In genomic region chr12:34604631-34605509, GRCh38 we compare ENCODE assay signal across 16 cellular contexts.
A peak's percentile ranks its signal among the peaks of the same experiment; 100 is the strongest.
DNase-seq lines count a peak whose midpoint lies in the region; ATAC-seq and TF ChIP-seq lines count a peak whose summit lies in the region.
"Had no signal": no experiment of that assay in that cellular context is flagged by ENCODE, and none has a peak within 500 bp of the region (broad histone marks: within the 10 kb centered on the region; RNA-seq: fewer than 3 reads in every experiment).

No MANE protein-coding gene starts in this region.

- peaks cover 0 to 7% (median 0%) of the 10 kb centered on the region in 4 donors for H3K27me3 ChIP-seq in esophagus muscularis mucosa
- H3K27me3 ChIP-seq: Peyer's patch had no signal

- H3K4me1 Mint-ChIP-seq in natural killer cell: no peaks in the 10 kb centered on the region
- no peaks in the 10 kb centered on the region for H3K4me1 Mint-ChIP-seq in natural killer cell treated with Interleukin-12 subunit alpha and Interleukin-12 subunit beta and Interleukin-15 and Interleukin-18, amount 100 ng/mL, for 72 hours (ENCODE audit: low read depth in 2 of 2)
- no peaks in the 10 kb centered on the region for H3K4me1 Mint-ChIP-seq in activated CD4-positive, alpha-beta memory T cell treated with anti-CD3 and anti-CD28 coated beads, Interleukin-2, amount 10 ng/mL, durations not matched to agents 7 days and 5 days

- ATAC-seq in natural killer cell (no peak), sciatic nerve (no peak)
- no peak for ATAC-seq in natural killer cell treated with Interleukin-12 subunit alpha and Interleukin-12 subunit beta and Interleukin-15 and Interleukin-18, amount 100 ng/mL, for 72 hours

- TF ChIP-seq EP300 in esophagus muscularis mucosa (IDR thresholded peaks at IDR 0.05): no peak

- TF ChIP-seq POLR2A in esophagus muscularis mucosa (IDR thresholded peaks at IDR 0.05; ENCODE audit: low read depth): no peak

- TF ChIP-seq CTCF in natural killer cell (IDR thresholded peaks at IDR 0.05) (no peak), esophagus muscularis mucosa (IDR thresholded peaks at IDR 0.05) (no peak)

- no peaks in the 10 kb centered on the region for H3K4me1 ChIP-seq in esophagus muscularis mucosa
- H3K4me1 ChIP-seq: Peyer's patch had no signal

- peaks cover 2 to 23% of the 10 kb centered on the region in 2 donors for H3K9me3 Mint-ChIP-seq in natural killer cell
- H3K9me3 Mint-ChIP-seq in natural killer cell treated with Interleukin-12 subunit alpha and Interleukin-12 subunit beta and Interleukin-15 and Interleukin-18, amount 100 ng/mL, for 72 hours: peaks cover 16% of the 10 kb centered on the region
- peaks cover 30% of the 10 kb centered on the region for H3K9me3 Mint-ChIP-seq in activated CD4-positive, alpha-beta memory T cell treated with anti-CD3 and anti-CD28 coated beads, Interleukin-2, amount 10 ng/mL, durations not matched to agents 7 days and 5 days

- no peaks in the 10 kb centered on the region for H3K36me3 ChIP-seq in esophagus muscularis mucosa
- H3K36me3 ChIP-seq: Peyer's patch had no signal

- H3K9me3 ChIP-seq in esophagus muscularis mucosa: peaks cover 0 to 85% (median 69%) of the 10 kb centered on the region in 4 donors

- CTCF ChIA-PET in activated CD4-positive, alpha-beta memory T cell treated with anti-CD3 and anti-CD28 coated beads, Interleukin-2, amount 10 ng/mL, durations not matched to agents 7 days and 5 days (lab: Charles Lee): no interaction called here

- 68% methylated on average over 37 of the region's 37 CpGs for WGBS in esophagus muscularis mucosa

- POLR2A ChIA-PET in activated CD4-positive, alpha-beta memory T cell treated with anti-CD3 and anti-CD28 coated beads, Interleukin-2, amount 10 ng/mL, durations not matched to agents 7 days and 5 days (lab: Charles Lee): no interaction called here

- DNase-seq in natural killer cell (peak; percentile 11), esophagus muscularis mucosa (ENCODE audit: extremely low spot score) (peak; percentile 47), sciatic nerve (ENCODE audit: low spot score) (peak; percentile 21), UCSD-AML1 (lab: John Stamatoyannopoulos, UW; ENCODE audit: unreplicated experiment) (no peak), HUDEP-2 (lab: John Stamatoyannopoulos, UW; ENCODE audit: unreplicated experiment in 76 of 76) (no peak)
- DNase-seq in natural killer cell treated with Interleukin-12 subunit alpha and Interleukin-12 subunit beta and Interleukin-15 and Interleukin-18, amount 100 ng/mL, for 72 hours (ENCODE audit: low spot score): no peak
- DNase-seq in activated CD4-positive, alpha-beta memory T cell treated with anti-CD3 and anti-CD28 coated beads, Interleukin-2, amount 10 ng/mL, durations not matched to agents 7 days and 5 days: no peak
- no peak for DNase-seq in activated naive CD4-positive, alpha-beta T cell treated with Interleukin-2 at 50 U/mL for 16 hours
- DNase-seq: DND-41, NCI-H1105 treated with DMSO at 0.1 percent for 48 hours, NCI-H187, NCI-H226, NCI-H524 treated with DMSO at 0.1 percent for 48 hours, SHP77 treated with DMSO at 0.1 percent for 48 hours had no signal

- peaks cover 12% of the 10 kb centered on the region for H3K36me3 Mint-ChIP-seq in natural killer cell
- H3K36me3 Mint-ChIP-seq in natural killer cell treated with Interleukin-12 subunit alpha and Interleukin-12 subunit beta and Interleukin-15 and Interleukin-18, amount 100 ng/mL, for 72 hours: peaks cover 12% of the 10 kb centered on the region
- H3K36me3 Mint-ChIP-seq in activated CD4-positive, alpha-beta memory T cell treated with anti-CD3 and anti-CD28 coated beads, Interleukin-2, amount 10 ng/mL, durations not matched to agents 7 days and 5 days (ENCODE audit: low read depth): no peaks in the 10 kb centered on the region

- H3K27ac Mint-ChIP-seq in natural killer cell: no peak overlapping the region
- H3K27ac Mint-ChIP-seq in natural killer cell treated with Interleukin-12 subunit alpha and Interleukin-12 subunit beta and Interleukin-15 and Interleukin-18, amount 100 ng/mL, for 72 hours: no peak overlapping the region
- no peak overlapping the region for H3K27ac Mint-ChIP-seq in activated CD4-positive, alpha-beta memory T cell treated with anti-CD3 and anti-CD28 coated beads, Interleukin-2, amount 10 ng/mL, durations not matched to agents 7 days and 5 days

- H3K4me3 Mint-ChIP-seq in natural killer cell: no peak overlapping the region
- H3K4me3 Mint-ChIP-seq in natural killer cell treated with Interleukin-12 subunit alpha and Interleukin-12 subunit beta and Interleukin-15 and Interleukin-18, amount 100 ng/mL, for 72 hours: no peak overlapping the region
- no peak overlapping the region for H3K4me3 Mint-ChIP-seq in activated CD4-positive, alpha-beta memory T cell treated with anti-CD3 and anti-CD28 coated beads, Interleukin-2, amount 10 ng/mL, durations not matched to agents 7 days and 5 days

- intact Hi-C loops in natural killer cell (cut with micrococcal nuclease) (no loop called here), esophagus muscularis mucosa (cut with DNase I) (no loop called here), sciatic nerve (cut with DNase I) (no loop called here)

- no peak overlapping the region for H3K4me3 ChIP-seq in esophagus muscularis mucosa
- H3K4me3 ChIP-seq: Peyer's patch had no signal

- no peaks in the 10 kb centered on the region for H3K27me3 Mint-ChIP-seq in natural killer cell (ENCODE audit: low read depth in 2 of 2)
- no peaks in the 10 kb centered on the region for H3K27me3 Mint-ChIP-seq in natural killer cell treated with Interleukin-12 subunit alpha and Interleukin-12 subunit beta and Interleukin-15 and Interleukin-18, amount 100 ng/mL, for 72 hours
- no peaks in the 10 kb centered on the region for H3K27me3 Mint-ChIP-seq in activated CD4-positive, alpha-beta memory T cell treated with anti-CD3 and anti-CD28 coated beads, Interleukin-2, amount 10 ng/mL, durations not matched to agents 7 days and 5 days

- no peak overlapping the region for H3K27ac ChIP-seq in esophagus muscularis mucosa (replicated peaks in 1 of 4)
- H3K27ac ChIP-seq: C4-2B, Peyer's patch had no signal

Comparison
In these comparisons a context has a peak if more than half of its experiments do, and no peak if none do; other contexts are left out.
1. DNase-seq: peak in natural killer cell (single experiment), esophagus muscularis mucosa (single experiment) and sciatic nerve (single experiment); none in natural killer cell treated with Interleukin-12 subunit alpha and Interleukin-12 subunit beta and Interleukin-15 and Interleukin-18, amount 100 ng/mL, for 72 hours (single experiment), activated CD4-positive, alpha-beta memory T cell treated with anti-CD3 and anti-CD28 coated beads, Interleukin-2, amount 10 ng/mL, durations not matched to agents 7 days and 5 days (single experiment), activated naive CD4-positive, alpha-beta T cell treated with Interleukin-2 at 50 U/mL for 16 hours (single experiment), UCSD-AML1 (single experiment) and HUDEP-2 (0 of 76).